31 cellular contexts compared by ENCODE assay signal in genomic region chr11:20876738-20877137, GRCh38.
DNase-seq lines count a peak whose midpoint lies in the region; ATAC-seq, FAIRE-seq and TF ChIP-seq lines count a peak whose summit lies in the region.
"Had no signal": no experiment of that assay in that cellular context is flagged by ENCODE, and none has a peak within 500 bp of the region (broad histone marks: within the 10 kb centered on the region; RNA-seq: fewer than 3 reads in every experiment).

No MANE protein-coding gene starts in this region.

- no peaks in the 10 kb centered on the region for H3K79me2 ChIP-seq in HepG2 (ENCODE audit: insufficient read depth, low read length)

- H4K20me1 ChIP-seq in HepG2 (ENCODE audit: insufficient read depth, low read length): no peaks in the 10 kb centered on the region
- H4K20me1 ChIP-seq: BLaER1; BLaER1 treated with 17β-estradiol and CSF1 and Interleukin-3, amounts not matched to agents 10 nM and 100 nM had no signal

- H3K9me3 ChIP-seq in HepG2 (ENCODE audit: low read length) (no peaks in the 10 kb centered on the region), right lobe of liver (no peaks in the 10 kb centered on the region)
- H3K9me3 ChIP-seq: A549; BE2C; BLaER1; BLaER1 treated with 17β-estradiol and CSF1 and Interleukin-3, amounts not matched to agents 10 nM and 100 nM; Caco-2 had no signal

- in situ Hi-C loops in HepG2 (cut with HindIII; ENCODE audit: extremely low pct_ligation_motif_present, low pct_unique_long_range_greater_than_20kb): loop anchor here (25.0 kb wide), 1 partner anchor 111 kb away; no protein-coding TSS in a partner anchor

- no peak overlapping the region for H3K4me3 ChIP-seq in HepG2 (replicated peaks in 1 of 3; ENCODE audit: insufficient read depth in 1 of 3, low read depth in 2 of 3, low read length in 3 of 3)
- H3K4me3 ChIP-seq in right lobe of liver: no peak overlapping the region
- H3K4me3 ChIP-seq: A549; BLaER1; BLaER1 treated with 17β-estradiol and CSF1 and Interleukin-3, amounts not matched to agents 10 nM and 100 nM had no signal

- H2AFZ ChIP-seq in HepG2 (ENCODE audit: low read length): no peak overlapping the region

- no peak for TF ChIP-seq EP300 in HepG2 (IDR thresholded peaks at IDR 0.05; ENCODE audit: low read depth in 2 of 2, low read length in 2 of 2)
- no peak for TF ChIP-seq EP300 in HepG2 (CRISPR knock-in tag; IDR thresholded peaks at IDR 0.05; ENCODE audit: borderline replicate concordance)

- no peaks in the 10 kb centered on the region for H3K4me1 ChIP-seq in HepG2 (ENCODE audit: insufficient read depth, low read length)
- H3K4me1 ChIP-seq in right lobe of liver: no peaks in the 10 kb centered on the region
- H3K4me1 ChIP-seq: A549; BE2C; BLaER1; BLaER1 treated with 17β-estradiol and CSF1 and Interleukin-3, amounts not matched to agents 10 nM and 100 nM; Caco-2 had no signal

- no peak for FAIRE-seq in HepG2 (lab: Jason Lieb, UNC)
- FAIRE-seq: A204.1, A549, D721Med had no signal

- no peak overlapping the region for H3K9ac ChIP-seq in HepG2 (ENCODE audit: insufficient read depth, low read depth, low read length)
- H3K9ac ChIP-seq: BLaER1; BLaER1 treated with 17β-estradiol and CSF1 and Interleukin-3, amounts not matched to agents 10 nM and 100 nM had no signal

- TF ChIP-seq CTCF in HepG2 (CRISPR knock-in tag; IDR thresholded peaks at IDR 0.05) (no peak), right lobe of liver (IDR thresholded peaks at IDR 0.05) (no peak)

- intact Hi-C loops in HepG2 (cut with micrococcal nuclease; ENCODE audit: unreplicated experiment): no loop called here
- intact Hi-C loops in right lobe of liver (cut with DNase I): no loop called here

- no TSS peak for BruUV-seq in HepG2 (replicated peaks; lab: Mats Ljungman, UMichigan)

- H3K27me3 ChIP-seq in HepG2 (ENCODE audit: control insufficient read depth in 1 of 2, insufficient read depth in 2 of 2, low read length in 2 of 2) (no peaks in the 10 kb centered on the region; a peak in 1 of 5 replicates), right lobe of liver (no peaks in the 10 kb centered on the region)
- H3K27me3 ChIP-seq: BE2C; BLaER1; BLaER1 treated with 17β-estradiol and CSF1 and Interleukin-3, amounts not matched to agents 10 nM and 100 nM had no signal

- DNase-seq in NCI-H345 (lab: John Stamatoyannopoulos, UW) (peak; percentile 45), NCI-H345 treated with DMSO at 0.1 percent for 48 hours (lab: John Stamatoyannopoulos, UW; ENCODE audit: unreplicated experiment) (no peak), HepG2 (ENCODE audit: low spot score) (no peak), right lobe of liver (no peak)
- DNase-seq: 8988T; ACHN; AML-193; BE2C; C1 segment of cervical spinal cord; Caco-2; Calu3; CD4-positive, alpha-beta memory T cell; CD4-positive, alpha-beta T cell; CD4-positive, CD25-positive, alpha-beta regulatory T cell; CD8-positive, alpha-beta memory T cell; CD8-positive, alpha-beta T cell; COR-L47; DMS 273 treated with DMSO at 0.1 percent for 48 hours; DMS153; DMS53; DMS79; DMS79 treated with DMSO at 0.1 percent for 48 hours; DND-41; EL had no signal

- CTCF ChIA-PET in HepG2 (lab: Yijun Ruan, JAX; ENCODE audit: low intra/inter-chr PET ratio, low total read pairs): no interaction called here

- no peaks in the 10 kb centered on the region for H3K36me3 ChIP-seq in HepG2 (replicated peaks in 1 of 2; ENCODE audit: control insufficient read depth in 1 of 2, insufficient read depth in 2 of 2, low read length in 2 of 2)
- H3K36me3 ChIP-seq in right lobe of liver: no peaks in the 10 kb centered on the region
- H3K36me3 ChIP-seq: BE2C; BLaER1; BLaER1 treated with 17β-estradiol and CSF1 and Interleukin-3, amounts not matched to agents 10 nM and 100 nM had no signal

- TF ChIP-seq POLR2A in HepG2 (IDR thresholded peaks at IDR 0.05; ENCODE audit: insufficient read depth in 1 of 2, low read depth in 2 of 2, low read length in 2 of 2) (no peak), right lobe of liver (IDR thresholded peaks at IDR 0.05) (no peak)

- no peak overlapping the region for H3K4me2 ChIP-seq in HepG2 (ENCODE audit: low read depth, low read length)
- H3K4me2 ChIP-seq: A549; BLaER1; BLaER1 treated with 17β-estradiol and CSF1 and Interleukin-3, amounts not matched to agents 10 nM and 100 nM had no signal

- ATAC-seq in HepG2 (no peak), right lobe of liver (no peak)
- ATAC-seq: A549; CD8-positive, alpha-beta T cell had no signal

- POLR2A ChIA-PET in HepG2 (lab: Yijun Ruan, JAX): no interaction called here

- H3K27ac ChIP-seq in HepG2 (ENCODE audit: extremely low read length, insufficient read depth, low read length): no peak overlapping the region
- no peak overlapping the region for H3K27ac ChIP-seq in right lobe of liver
- H3K27ac ChIP-seq: 22Rv1; A549; BLaER1; BLaER1 treated with 17β-estradiol and CSF1 and Interleukin-3, amounts not matched to agents 10 nM and 100 nM; C4-2B had no signal

- no peak for TF ChIP-seq RAD21 in HepG2 (CRISPR knock-in tag; IDR thresholded peaks at IDR 0.05)

TF ChIP-seq in HepG2, 621 proteins besides CTCF, POLR2A, EP300 and RAD21:
- TF ChIP-seq CREB1 (IDR thresholded peaks at IDR 0.05) (peak; percentile 63), CREB1 (CRISPR knock-in tag; IDR thresholded peaks at IDR 0.05) (no peak), BRCA1 (CRISPR knock-in tag; IDR thresholded peaks at IDR 0.05) (no peak), ATF7 (IDR thresholded peaks at IDR 0.05) (peak; percentile 86), ATF7 (CRISPR knock-in tag; IDR thresholded peaks at IDR 0.05) (no peak)
